Comparison of ENCODE assay signal across 1 cellular context in genomic region chr17:59190806-59191205, GRCh38.
TF ChIP-seq lines count a peak whose summit lies in the region.

No MANE protein-coding gene starts in this region.

TF ChIP-seq in IMR-90, 13 proteins besides CTCF, POLR2A, EP300 and RAD21:
- no peak for TF ChIP-seq MXI1 (IDR thresholded peaks at IDR 0.05; ENCODE audit: borderline replicate concordance, low read depth, low read length)
- TF ChIP-seq BHLHE40 (IDR thresholded peaks at IDR 0.05; ENCODE audit: low read depth, low read length), result no peak
- TF ChIP-seq FOS (IDR thresholded peaks at IDR 0.05; ENCODE audit: low read depth, low read length), result no peak
- no peak for TF ChIP-seq RFX5 (IDR thresholded peaks at IDR 0.05; ENCODE audit: low read depth, low read length)
- no peak for TF ChIP-seq MAZ (IDR thresholded peaks at IDR 0.05; ENCODE audit: borderline replicate concordance, low read depth, low read length)
- no peak for TF ChIP-seq SMC3 (IDR thresholded peaks at IDR 0.05; ENCODE audit: low read depth, low read length)
- no peak for TF ChIP-seq ELK1 (IDR thresholded peaks at IDR 0.05; ENCODE audit: borderline replicate concordance, low read depth, low read length)
- TF ChIP-seq MAFK (IDR thresholded peaks at IDR 0.05; ENCODE audit: low read depth, low read length), result no peak
- no peak for TF ChIP-seq NFE2L2 (IDR thresholded peaks at IDR 0.05; ENCODE audit: low read depth, low read length)
- no peak for TF ChIP-seq CHD1 (IDR thresholded peaks at IDR 0.05; ENCODE audit: low read depth, low read length)
- no peak for TF ChIP-seq USF2 (IDR thresholded peaks at IDR 0.05; ENCODE audit: low read depth, low read length)
- TF ChIP-seq CEBPB (IDR thresholded peaks at IDR 0.05; ENCODE audit: low read depth, low read length), result no peak
- TF ChIP-seq RCOR1 (IDR thresholded peaks at IDR 0.05; ENCODE audit: insufficient replicate concordance, low read length), result no peak
